8 cellular contexts compared by ENCODE assay signal in genomic region chr16:8622315-8622656, GRCh38. TPM values are rescaled to one million over a fixed set of nuclear protein-coding genes. Genes with fewer than 3 reads are reported as not detected.
DNase-seq lines count a peak whose midpoint lies in the region; ATAC-seq and TF ChIP-seq lines count a peak whose summit lies in the region.

No MANE protein-coding gene starts in this region.

- no TSS peak for BruUV-seq in HCT116 (replicated peaks; lab: Mats Ljungman, UMichigan)

- peaks cover 18% of the 10 kb centered on the region for H3K27me3 Mint-ChIP-seq in stimulated activated naive CD8-positive, alpha-beta T cell treated with anti-CD3 and anti-CD28 coated beads, Interleukin-15, amount 100 ng/mL, for 72 hours

- peaks cover 25% of the 10 kb centered on the region for H3K4me1 Mint-ChIP-seq in stimulated activated naive CD8-positive, alpha-beta T cell treated with anti-CD3 and anti-CD28 coated beads, Interleukin-15, amount 100 ng/mL, for 72 hours

- H3K27ac ChIP-seq in BLaER1 (peak overlapping the region; percentile 98), HCT116 (ENCODE audit: low read depth, low read length) (peak overlapping the region; percentile 65), hepatocyte (peak overlapping the region; percentile 93)

- H3K27me3 ChIP-seq in BLaER1 (no peaks in the 10 kb centered on the region), HCT116 (ENCODE audit: insufficient read depth, low read length) (no peaks in the 10 kb centered on the region), hepatocyte (no peaks in the 10 kb centered on the region)

- H3K9me3 Mint-ChIP-seq in stimulated activated naive CD8-positive, alpha-beta T cell treated with anti-CD3 and anti-CD28 coated beads, Interleukin-15, amount 100 ng/mL, for 72 hours, result no peaks in the 10 kb centered on the region

- H3K9ac ChIP-seq in BLaER1 (peak overlapping the region; percentile 99), HCT116 (ENCODE audit: low read length) (peak overlapping the region; percentile 83)

- H3K79me2 ChIP-seq in HCT116 (ENCODE audit: insufficient read depth, low read length), result peaks cover 44% of the 10 kb centered on the region
- peaks cover 40% of the 10 kb centered on the region for H3K79me2 ChIP-seq in hepatocyte

- no peak for TF ChIP-seq POLR2A in HCT116 (IDR thresholded peaks at IDR 0.05; ENCODE audit: borderline replicate concordance, extremely low read depth, insufficient read depth, insufficient read length)

- H3K9me2 ChIP-seq in HCT116 (ENCODE audit: insufficient read depth), result no peaks in the 10 kb centered on the region
- H3K9me2 ChIP-seq in hepatocyte (replicated peaks; ENCODE audit: insufficient read depth), result no peaks in the 10 kb centered on the region

- intact Hi-C loops in HCT116 (cut with micrococcal nuclease), result no loop called here

- TF ChIP-seq RAD21 in HCT116 (IDR thresholded peaks at IDR 0.05; ENCODE audit: low read depth), result no peak

- CTCF ChIA-PET in HCT116 (lab: Charles Lee), result no interaction called here

- H3K9me3 ChIP-seq in BLaER1 (no peaks in the 10 kb centered on the region), HCT116 (ENCODE audit: control insufficient read depth in 1 of 2, insufficient read depth in 1 of 2, low read depth in 1 of 2, low read length in 2 of 2) (no peaks in the 10 kb centered on the region), hepatocyte (ENCODE audit: low read depth) (no peaks in the 10 kb centered on the region)

- H3K4me3 ChIP-seq in BLaER1 (peak overlapping the region; percentile 98), HCT116 (replicated peaks in 1 of 2; ENCODE audit: low read depth in 1 of 2, low read length in 2 of 2) (peak overlapping the region; percentile 79 to 100), WI38 (ENCODE audit: low read depth, low read length) (peak overlapping the region; percentile 100), hepatocyte (peak overlapping the region; percentile 78)

- H3K4me2 ChIP-seq in BLaER1, result peak overlapping the region; percentile 93
- peak overlapping the region; percentile 70 for H3K4me2 ChIP-seq in HCT116 (ENCODE audit: low read length)
- peak overlapping the region; percentile 84 for H3K4me2 ChIP-seq in hepatocyte

- DNase-seq in HCT116 (ENCODE audit: low read depth, low spot score) (no peak), hepatocyte (ENCODE audit: low spot score) (no peak), ureter (ENCODE audit: low spot score) (no peak), cerebellar nuclear complex (lab: John Stamatoyannopoulos, UW) (no peak), NCI-H2107 (lab: John Stamatoyannopoulos, UW) (no peak)
- DNase-seq in stimulated activated naive CD8-positive, alpha-beta T cell treated with anti-CD3 and anti-CD28 coated beads, Interleukin-15, amount 100 ng/mL, for 72 hours, result no peak

- H3K4me3 Mint-ChIP-seq in stimulated activated naive CD8-positive, alpha-beta T cell treated with anti-CD3 and anti-CD28 coated beads, Interleukin-15, amount 100 ng/mL, for 72 hours, result peak overlapping the region; percentile 98

- H2AFZ ChIP-seq in HCT116 (ENCODE audit: low read depth, low read length, poor library complexity, severe bottlenecking) (no peak overlapping the region), hepatocyte (peak overlapping the region; percentile 95)

- 11% methylated on average over 4 of the region's 4 CpGs for WGBS in hepatocyte (ENCODE audit: low lambda C conversion rate, missing lambda C conversion rate)

- H3K36me3 ChIP-seq in BLaER1 (peaks cover 38% of the 10 kb centered on the region), HCT116 (ENCODE audit: control insufficient read depth in 1 of 2, insufficient read depth in 2 of 2, low read length in 2 of 2) (peaks cover 9 to 13% of the 10 kb centered on the region in 2 experiments; a peak in 3 of 4 replicates), hepatocyte (replicated peaks; ENCODE audit: insufficient read depth, low read depth) (no peaks in the 10 kb centered on the region)

- peak overlapping the region; percentile 97 to 99 for H3K27ac Mint-ChIP-seq in stimulated activated naive CD8-positive, alpha-beta T cell treated with anti-CD3 and anti-CD28 coated beads, Interleukin-15, amount 100 ng/mL, for 72 hours

- H4K20me1 ChIP-seq in BLaER1 (peaks cover 54% of the 10 kb centered on the region), HCT116 (ENCODE audit: insufficient read depth) (no peaks in the 10 kb centered on the region), hepatocyte (ENCODE audit: insufficient read depth, poor library complexity, severe bottlenecking) (peaks cover 6% of the 10 kb centered on the region)

- POLR2A ChIA-PET in HCT116 (lab: Charles Lee), result no interaction called here

- RAD21 ChIA-PET in HCT116 (lab: Charles Lee; ENCODE audit: low non-redundant PET in 1 of 2, low total read pairs in 2 of 2, uncharacterized antibody in 2 of 2, unreplicated experiment in 2 of 2), result no interaction called here

- peaks cover 90% of the 10 kb centered on the region for H3K4me1 ChIP-seq in BLaER1
- H3K4me1 ChIP-seq in HCT116 (ENCODE audit: control insufficient read depth in 1 of 2, insufficient read depth in 2 of 2, low read length in 2 of 2), result peaks cover 7 to 17% of the 10 kb centered on the region in 2 experiments; a peak in 3 of 4 replicates
- H3K4me1 ChIP-seq in hepatocyte (ENCODE audit: insufficient read depth), result peaks cover 4% of the 10 kb centered on the region

- TF ChIP-seq CTCF in HCT116 (IDR thresholded peaks at IDR 0.05 in 2 of 3, conservative IDR thresholded peaks at IDR 0.05 in 1 of 3; ENCODE audit: borderline replicate concordance in 1 of 3, insufficient read depth in 1 of 3, low read depth in 2 of 3, low read length in 2 of 3), result no peak
- TF ChIP-seq CTCF in WI38 (IDR thresholded peaks at IDR 0.05; ENCODE audit: low read depth, low read length), result no peak
- TF ChIP-seq CTCF in hepatocyte (IDR thresholded peaks at IDR 0.05; ENCODE audit: poor library complexity), result no peak

- peak; percentile 25 for ATAC-seq in HCT116
- ATAC-seq in stimulated activated naive CD8-positive, alpha-beta T cell treated with anti-CD3 and anti-CD28 coated beads, Interleukin-15, amount 100 ng/mL, for 72 hours, result peak; percentile 14

TF ChIP-seq in HCT116, 20 proteins besides CTCF, POLR2A, EP300 and RAD21:
- TF ChIP-seq ELF1 (IDR thresholded peaks at IDR 0.05; ENCODE audit: borderline replicate concordance, low read depth) (no peak), JUND (IDR thresholded peaks at IDR 0.05) (no peak), FOSL1 (IDR thresholded peaks at IDR 0.05; ENCODE audit: low read depth) (no peak), EZH2 (IDR thresholded peaks at IDR 0.05) (no peak), CEBPB (IDR thresholded peaks at IDR 0.05; ENCODE audit: low read depth) (no peak), EGR1 (IDR thresholded peaks at IDR 0.05; ENCODE audit: low read depth) (no peak), ZNF274 (IDR thresholded peaks at IDR 0.05; ENCODE audit: low read depth, low read length) (no peak)
- TF ChIP-seq, protein P1, sequence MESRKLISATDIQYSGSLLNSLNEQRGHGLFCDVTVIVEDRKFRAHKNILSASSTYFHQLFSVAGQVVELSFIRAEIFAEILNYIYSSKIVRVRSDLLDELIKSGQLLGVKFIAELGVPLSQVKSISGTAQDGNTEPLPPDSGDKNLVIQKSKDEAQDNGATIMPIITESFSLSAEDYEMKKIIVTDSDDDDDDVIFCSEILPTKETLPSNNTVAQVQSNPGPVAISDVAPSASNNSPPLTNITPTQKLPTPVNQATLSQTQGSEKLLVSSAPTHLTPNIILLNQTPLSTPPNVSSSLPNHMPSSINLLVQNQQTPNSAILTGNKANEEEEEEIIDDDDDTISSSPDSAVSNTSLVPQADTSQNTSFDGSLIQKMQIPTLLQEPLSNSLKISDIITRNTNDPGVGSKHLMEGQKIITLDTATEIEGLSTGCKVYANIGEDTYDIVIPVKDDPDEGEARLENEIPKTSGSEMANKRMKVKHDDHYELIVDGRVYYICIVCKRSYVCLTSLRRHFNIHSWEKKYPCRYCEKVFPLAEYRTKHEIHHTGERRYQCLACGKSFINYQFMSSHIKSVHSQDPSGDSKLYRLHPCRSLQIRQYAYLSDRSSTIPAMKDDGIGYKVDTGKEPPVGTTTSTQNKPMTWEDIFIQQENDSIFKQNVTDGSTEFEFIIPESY (IDR thresholded peaks at IDR 0.05; ENCODE audit: extremely low read depth, insufficient replicate concordance, low read length), result no peak
- TF ChIP-seq, protein P2, sequence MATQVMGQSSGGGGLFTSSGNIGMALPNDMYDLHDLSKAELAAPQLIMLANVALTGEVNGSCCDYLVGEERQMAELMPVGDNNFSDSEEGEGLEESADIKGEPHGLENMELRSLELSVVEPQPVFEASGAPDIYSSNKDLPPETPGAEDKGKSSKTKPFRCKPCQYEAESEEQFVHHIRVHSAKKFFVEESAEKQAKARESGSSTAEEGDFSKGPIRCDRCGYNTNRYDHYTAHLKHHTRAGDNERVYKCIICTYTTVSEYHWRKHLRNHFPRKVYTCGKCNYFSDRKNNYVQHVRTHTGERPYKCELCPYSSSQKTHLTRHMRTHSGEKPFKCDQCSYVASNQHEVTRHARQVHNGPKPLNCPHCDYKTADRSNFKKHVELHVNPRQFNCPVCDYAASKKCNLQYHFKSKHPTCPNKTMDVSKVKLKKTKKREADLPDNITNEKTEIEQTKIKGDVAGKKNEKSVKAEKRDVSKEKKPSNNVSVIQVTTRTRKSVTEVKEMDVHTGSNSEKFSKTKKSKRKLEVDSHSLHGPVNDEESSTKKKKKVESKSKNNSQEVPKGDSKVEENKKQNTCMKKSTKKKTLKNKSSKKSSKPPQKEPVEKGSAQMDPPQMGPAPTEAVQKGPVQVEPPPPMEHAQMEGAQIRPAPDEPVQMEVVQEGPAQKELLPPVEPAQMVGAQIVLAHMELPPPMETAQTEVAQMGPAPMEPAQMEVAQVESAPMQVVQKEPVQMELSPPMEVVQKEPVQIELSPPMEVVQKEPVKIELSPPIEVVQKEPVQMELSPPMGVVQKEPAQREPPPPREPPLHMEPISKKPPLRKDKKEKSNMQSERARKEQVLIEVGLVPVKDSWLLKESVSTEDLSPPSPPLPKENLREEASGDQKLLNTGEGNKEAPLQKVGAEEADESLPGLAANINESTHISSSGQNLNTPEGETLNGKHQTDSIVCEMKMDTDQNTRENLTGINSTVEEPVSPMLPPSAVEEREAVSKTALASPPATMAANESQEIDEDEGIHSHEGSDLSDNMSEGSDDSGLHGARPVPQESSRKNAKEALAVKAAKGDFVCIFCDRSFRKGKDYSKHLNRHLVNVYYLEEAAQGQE (IDR thresholded peaks at IDR 0.05; ENCODE audit: low read depth), result no peak

RNA-seq across cellular contexts. Expression of gene METTL22, which starts 0.8 kb away (rescaled TPM):
- total RNA-seq in HCT116 (2021; ENCODE audit: unreplicated experiment), result 33.3 TPM
- 24.9 and 27.6 TPM in 2 replicates for polyA plus RNA-seq in HCT116 (2012)
- 16.9 and 17.6 TPM in 2 replicates for total RNA-seq in hepatocyte
- polyA plus RNA-seq in hepatocyte, result 19.7 and 35.1 TPM in 2 replicates
- 35.7 TPM for total RNA-seq in ureter

RNA-seq across cellular contexts. Expression of gene TMEM114, which starts 32.0 kb away (rescaled TPM):
- total RNA-seq in HCT116 (2021; ENCODE audit: unreplicated experiment) (not detected), hepatocyte (not detected in 2 replicates), ureter (not detected)
- not detected in 2 replicates for polyA plus RNA-seq in HCT116 (2012)
- not detected in 2 replicates for polyA plus RNA-seq in hepatocyte

RNA-seq across cellular contexts. Expression of gene ABAT, which starts 52.1 kb away (rescaled TPM):
- total RNA-seq in HCT116 (2021; ENCODE audit: unreplicated experiment), result 4.7 TPM
- 1.5 and 2.1 TPM in 2 replicates for polyA plus RNA-seq in HCT116 (2012)
- total RNA-seq in hepatocyte, result 50.1 and 59.1 TPM in 2 replicates
- polyA plus RNA-seq in hepatocyte, result 18.8 and 31.2 TPM in 2 replicates
- total RNA-seq in ureter, result 29.9 TPM
